ENCODE assay signal across 14 cellular contexts in genomic region chr10:71981868-71982230, GRCh38. TPM values are rescaled to one million over a fixed set of nuclear protein-coding genes. Genes with fewer than 3 reads are reported as not detected.
DNase-seq lines count a peak whose midpoint lies in the region; ATAC-seq and TF ChIP-seq lines count a peak whose summit lies in the region.
"Had no signal": no experiment of that assay in that cellular context is flagged by ENCODE, and none has a peak within 500 bp of the region (broad histone marks: within the 10 kb centered on the region; RNA-seq: fewer than 3 reads in every experiment).

No MANE protein-coding gene starts in this region.

- no peaks in the 10 kb centered on the region for H3K36me3 ChIP-seq in body of pancreas (replicated peaks in 1 of 2; ENCODE audit: insufficient read depth in 1 of 2, low read depth in 2 of 2)
- no peaks in the 10 kb centered on the region for H3K36me3 ChIP-seq in stomach smooth muscle (ENCODE audit: control insufficient read depth in 2 of 2, insufficient read depth in 2 of 2, low read length in 2 of 2)
- H3K36me3 ChIP-seq in MG63 = peaks cover 49% of the 10 kb centered on the region

- intact Hi-C loops in body of pancreas (cut with DNase I) = no loop called here

- H3K36me3 Mint-ChIP-seq in HFFc6 (ENCODE audit: low read depth) (peaks cover 28% of the 10 kb centered on the region), mesothelial cell of epicardium (peaks cover 8% of the 10 kb centered on the region)
- H3K36me3 Mint-ChIP-seq: activated CD8-positive, alpha-beta memory T cell treated with anti-CD3 and anti-CD28 coated beads, Interleukin-2, amount 10 ng/mL, durations not matched to agents 7 days and 5 days; stimulated activated effector memory CD8-positive, alpha-beta T cell treated with anti-CD3 and anti-CD28 coated beads, Interleukin-12 subunit alpha, Interleukin-12 subunit beta, amount 100 ng/mL, for 72 hours had no signal

- no peak for ATAC-seq in body of pancreas
- no peak for ATAC-seq in HG03460 (IDR thresholded peaks at IDR 0.05; ENCODE audit: unreplicated experiment)
- ATAC-seq: activated CD8-positive, alpha-beta memory T cell treated with anti-CD3 and anti-CD28 coated beads, Interleukin-2, amount 10 ng/mL, durations not matched to agents 7 days and 5 days; stimulated activated effector memory CD8-positive, alpha-beta T cell treated with anti-CD3 and anti-CD28 coated beads, Interleukin-12 subunit alpha, Interleukin-12 subunit beta, amount 100 ng/mL, for 72 hours had no signal

- peak overlapping the region in 3 of 4 donors; percentile 73 to 81 (median 77) for H3K27ac ChIP-seq in body of pancreas
- H3K27ac ChIP-seq in stomach smooth muscle (ENCODE audit: low read length) = peak overlapping the region; percentile 90
- H3K27ac ChIP-seq: PC-9 had no signal

- H3K4me1 ChIP-seq in body of pancreas (peaks cover 90% of the 10 kb centered on the region), stomach smooth muscle (ENCODE audit: control insufficient read depth, insufficient read depth, low read length) (peaks cover 90% of the 10 kb centered on the region)

- TF ChIP-seq POLR2A in body of pancreas (IDR thresholded peaks at IDR 0.05) = no peak

- peaks cover 87% of the 10 kb centered on the region for H3K4me1 Mint-ChIP-seq in HFFc6 (ENCODE audit: low read depth)
- peaks cover 73% of the 10 kb centered on the region for H3K4me1 Mint-ChIP-seq in mesothelial cell of epicardium

- no peak for DNase-seq in HFFc6
- DNase-seq in body of pancreas = no peak
- DNase-seq in mesothelial cell of epicardium (ENCODE audit: low spot score in 2 of 2, unreplicated experiment in 2 of 2) = no peak
- no peak for DNase-seq in MG63
- no peak for DNase-seq in KG1 (lab: John Stamatoyannopoulos, UW)
- no peak for DNase-seq in D341Med (ENCODE audit: low spot score)
- DNase-seq: activated CD8-positive, alpha-beta memory T cell treated with anti-CD3 and anti-CD28 coated beads, Interleukin-2, amount 10 ng/mL, durations not matched to agents 7 days and 5 days; activated naive CD4-positive, alpha-beta T cell; DMS 273 treated with DMSO at 0.1 percent for 48 hours; stimulated activated CD4-positive, alpha-beta T cell treated with anti-CD3 and anti-CD28 coated beads, Interleukin-4, amount 100 ng/mL, for 4 hours had no signal

- TF ChIP-seq CTCF in HFFc6 (IDR thresholded peaks at IDR 0.05) (no peak), body of pancreas (IDR thresholded peaks at IDR 0.05) (no peak), mesothelial cell of epicardium (IDR thresholded peaks at IDR 0.05; ENCODE audit: unreplicated experiment) (no peak)

- H3K27me3 Mint-ChIP-seq in HFFc6 (ENCODE audit: insufficient read depth) (no peaks in the 10 kb centered on the region; the same call in 1 of the 2 replicates), mesothelial cell of epicardium (ENCODE audit: low read depth) (no peaks in the 10 kb centered on the region)

- no peak overlapping the region for H3K4me3 ChIP-seq in body of pancreas
- no peak overlapping the region for H3K4me3 ChIP-seq in stomach smooth muscle (ENCODE audit: low read length in 2 of 2)
- no peak overlapping the region for H3K4me3 ChIP-seq in MG63
- H3K4me3 ChIP-seq: PC-9 had no signal

- H3K9ac ChIP-seq in stomach smooth muscle (ENCODE audit: low read length in 2 of 2) = peak overlapping the region; percentile 21 to 55

- H3K4me3 Mint-ChIP-seq in HFFc6 (no peak overlapping the region), mesothelial cell of epicardium (no peak overlapping the region)
- H3K4me3 Mint-ChIP-seq: activated CD8-positive, alpha-beta memory T cell treated with anti-CD3 and anti-CD28 coated beads, Interleukin-2, amount 10 ng/mL, durations not matched to agents 7 days and 5 days; stimulated activated effector memory CD8-positive, alpha-beta T cell treated with anti-CD3 and anti-CD28 coated beads, Interleukin-12 subunit alpha, Interleukin-12 subunit beta, amount 100 ng/mL, for 72 hours had no signal

- H3K9me3 Mint-ChIP-seq in HFFc6 (no peaks in the 10 kb centered on the region), mesothelial cell of epicardium (no peaks in the 10 kb centered on the region)
- H3K9me3 Mint-ChIP-seq: stimulated activated effector memory CD8-positive, alpha-beta T cell treated with anti-CD3 and anti-CD28 coated beads, Interleukin-12 subunit alpha, Interleukin-12 subunit beta, amount 100 ng/mL, for 72 hours had no signal

- no peaks in the 10 kb centered on the region for H3K27me3 ChIP-seq in body of pancreas
- H3K27me3 ChIP-seq in stomach smooth muscle (ENCODE audit: control insufficient read depth in 1 of 2, insufficient read depth in 2 of 2, low read length in 2 of 2) = no peaks in the 10 kb centered on the region
- no peaks in the 10 kb centered on the region for H3K27me3 ChIP-seq in MG63

- H3K9me3 ChIP-seq in body of pancreas (no peaks in the 10 kb centered on the region), stomach smooth muscle (ENCODE audit: control insufficient read depth in 2 of 2, low read length in 2 of 2) (no peaks in the 10 kb centered on the region), MG63 (no peaks in the 10 kb centered on the region)

- peak overlapping the region; percentile 72 for H3K27ac Mint-ChIP-seq in HFFc6
- peak overlapping the region; percentile 69 for H3K27ac Mint-ChIP-seq in mesothelial cell of epicardium
- H3K27ac Mint-ChIP-seq: activated CD8-positive, alpha-beta memory T cell treated with anti-CD3 and anti-CD28 coated beads, Interleukin-2, amount 10 ng/mL, durations not matched to agents 7 days and 5 days; stimulated activated effector memory CD8-positive, alpha-beta T cell treated with anti-CD3 and anti-CD28 coated beads, Interleukin-12 subunit alpha, Interleukin-12 subunit beta, amount 100 ng/mL, for 72 hours had no signal

- 80 to 81% methylated on average over 1 of the region's 1 CpG for WGBS in body of pancreas, 2 donors

RNA-seq across cellular contexts. Expression of gene CHST3, which starts 17.7 kb away (rescaled TPM):
- total RNA-seq in HFFc6 (2021; fragmentation: NEBNext Ultra II Directional; extraction: Animal tissue kit (Norgen Biotek cat#: 25700)) = 10 to 100 TPM; 34.9 to 48.1 (median 40.3) TPM
- 10 to 100 TPM in 1 of 2 donors, 1 to 10 TPM in 1; 8.6 to 19.4 TPM for total RNA-seq in body of pancreas
- 26.2 to 27.6 TPM (median 26.3 TPM) in 3 replicates for total RNA-seq in mesothelial cell of epicardium
- 14.6 and 21.7 TPM in 2 replicates for total RNA-seq in MG63 (2014; rRNA removed; shearing (Covaris generic); ENCODE audit: low replicate concordance)
